In genomic region chr3:32910954-32911353, GRCh38 we compare ENCODE assay signal across 25 cellular contexts. TPM values are rescaled to one million over a fixed set of nuclear protein-coding genes. Genes with fewer than 3 reads are reported as not detected.
"Had no signal": no experiment of that assay in that cellular context is flagged by ENCODE, and none has a peak within 500 bp of the region (broad histone marks: within the 10 kb centered on the region; RNA-seq: fewer than 3 reads in every experiment).

No MANE protein-coding gene starts in this region.

- H3K27ac ChIP-seq: cardiac muscle cell, dorsolateral prefrontal cortex, gastrocnemius medialis, heart left ventricle, neural progenitor cell, psoas muscle, right lobe of liver, spleen, upper lobe of left lung, VCaP had no signal

- FAIRE-seq: astrocyte had no signal

- H3K9ac ChIP-seq: neural progenitor cell had no signal

- H3K4me3 ChIP-seq: cardiac muscle cell, dorsolateral prefrontal cortex, gastrocnemius medialis, heart left ventricle, neural progenitor cell, psoas muscle, right lobe of liver, spleen, upper lobe of left lung had no signal

- H3K9me3 Mint-ChIP-seq: activated naive CD4-positive, alpha-beta T cell treated with anti-CD3 and anti-CD28 coated beads for 36 hours; activated naive CD8-positive, alpha-beta T cell treated with anti-CD3 and anti-CD28 coated beads, Interleukin-2, amount 50 U/mL, for 24 hours; activated T-helper 17 cell treated with anti-CD3 and anti-CD28 coated beads, Interleukin-2, amount 50 U/mL, for 72 hours; neural progenitor cell; stimulated activated naive CD8-positive, alpha-beta T cell treated with anti-CD3 and anti-CD28 coated beads, Interleukin-15, amount 100 ng/mL, for 72 hours had no signal

- H3K4me2 ChIP-seq: neural progenitor cell had no signal

- H3K4me3 Mint-ChIP-seq: activated naive CD4-positive, alpha-beta T cell treated with anti-CD3 and anti-CD28 coated beads for 36 hours; activated naive CD8-positive, alpha-beta T cell treated with anti-CD3 and anti-CD28 coated beads, Interleukin-2, amount 50 U/mL, for 24 hours; activated T-helper 17 cell treated with anti-CD3 and anti-CD28 coated beads, Interleukin-2, amount 50 U/mL, for 72 hours; endodermal cell; naive B cell; neural progenitor cell; stimulated activated naive CD8-positive, alpha-beta T cell treated with anti-CD3 and anti-CD28 coated beads, Interleukin-15, amount 100 ng/mL, for 72 hours had no signal

- H3K36me3 Mint-ChIP-seq: naive B cell, neural progenitor cell had no signal

- H3K4me1 Mint-ChIP-seq: activated naive CD8-positive, alpha-beta T cell treated with anti-CD3 and anti-CD28 coated beads, Interleukin-2, amount 50 U/mL, for 24 hours; endodermal cell; neural progenitor cell; stimulated activated naive CD8-positive, alpha-beta T cell treated with anti-CD3 and anti-CD28 coated beads, Interleukin-15, amount 100 ng/mL, for 72 hours had no signal

- H3K27ac Mint-ChIP-seq: activated naive CD4-positive, alpha-beta T cell treated with anti-CD3 and anti-CD28 coated beads for 36 hours; activated naive CD8-positive, alpha-beta T cell treated with anti-CD3 and anti-CD28 coated beads, Interleukin-2, amount 50 U/mL, for 24 hours; activated T-helper 17 cell treated with anti-CD3 and anti-CD28 coated beads, Interleukin-2, amount 50 U/mL, for 72 hours; endodermal cell; neural progenitor cell; stimulated activated naive CD8-positive, alpha-beta T cell treated with anti-CD3 and anti-CD28 coated beads, Interleukin-15, amount 100 ng/mL, for 72 hours had no signal

- H3K36me3 ChIP-seq: cardiac muscle cell, gastrocnemius medialis, heart left ventricle, neural progenitor cell, right lobe of liver, spleen, upper lobe of left lung had no signal

- ATAC-seq: activated naive CD8-positive, alpha-beta T cell treated with anti-CD3 and anti-CD28 coated beads, Interleukin-2, amount 50 U/mL, for 24 hours; activated T-helper 17 cell treated with anti-CD3 and anti-CD28 coated beads, Interleukin-2, amount 50 U/mL, for 72 hours; gastrocnemius medialis; heart left ventricle; left lobe of liver; psoas muscle; right lobe of liver; stimulated activated naive CD8-positive, alpha-beta T cell treated with anti-CD3 and anti-CD28 coated beads, Interleukin-15, amount 100 ng/mL, for 72 hours had no signal

- H3K4me1 ChIP-seq: gastrocnemius medialis, neural progenitor cell, psoas muscle, right lobe of liver, spleen had no signal

- H3K27me3 ChIP-seq: cardiac muscle cell, dorsolateral prefrontal cortex, gastrocnemius medialis, heart left ventricle, neural progenitor cell, right lobe of liver, spleen, upper lobe of left lung had no signal

- H3K27me3 Mint-ChIP-seq: activated T-helper 17 cell treated with anti-CD3 and anti-CD28 coated beads, Interleukin-2, amount 50 U/mL, for 72 hours; naive B cell; stimulated activated naive CD8-positive, alpha-beta T cell treated with anti-CD3 and anti-CD28 coated beads, Interleukin-15, amount 100 ng/mL, for 72 hours had no signal

- H2AFZ ChIP-seq: neural progenitor cell had no signal

- DNase-seq: activated CD4-positive, alpha-beta T cell treated with anti-CD3 and anti-CD28 coated beads for 1 hour; activated CD4-positive, alpha-beta T cell treated with anti-CD3 and anti-CD28 coated beads, Interleukin-2, amount 50 U/mL, for 4 hours; activated naive CD4-positive, alpha-beta T cell treated with anti-CD3 and anti-CD28 coated beads for 36 hours; activated naive CD8-positive, alpha-beta T cell treated with anti-CD3 and anti-CD28 coated beads, Interleukin-2, amount 50 U/mL, for 24 hours; activated T-cell treated with anti-CD3 and anti-CD28 coated beads for 4 hours; dorsolateral prefrontal cortex; endodermal cell; gastrocnemius medialis; heart left ventricle; islet precursor cell; naive B cell; psoas muscle; right lobe of liver; spleen; stimulated activated naive CD8-positive, alpha-beta T cell treated with anti-CD3 and anti-CD28 coated beads, Interleukin-15, amount 100 ng/mL, for 72 hours; upper lobe of left lung had no signal

- H3K9me3 ChIP-seq: gastrocnemius medialis, heart left ventricle, psoas muscle, right lobe of liver, spleen, upper lobe of left lung had no signal

RNA-seq across cellular contexts. Expression of gene CCR4, which starts 40.5 kb away (rescaled TPM):
- total RNA-seq: astrocyte, cardiac muscle cell, epithelial cell of proximal tubule, osteocyte, temporal lobe had no signal
- polyA plus RNA-seq: cardiac muscle cell had no signal
